Comparison of ENCODE assay signal across 16 cellular contexts in genomic region chr20:64024141-64024990, GRCh38. TPM values are rescaled to one million over a fixed set of nuclear protein-coding genes. Genes with fewer than 3 reads are reported as not detected.
"Had no signal": no experiment of that assay in that cellular context is flagged by ENCODE, and none has a peak within 500 bp of the region (broad histone marks: within the 10 kb centered on the region; RNA-seq: fewer than 3 reads in every experiment).

No MANE protein-coding gene starts in this region.

- H3K27me3 ChIP-seq: gastroesophageal sphincter, right atrium auricular region, spleen, tibial nerve had no signal

- H3K27ac Mint-ChIP-seq: activated naive CD8-positive, alpha-beta T cell; T-helper 1 cell treated with Interleukin-12 subunit alpha and Interleukin-12 subunit beta and Interleukin-4 antibody, amounts not matched to agents 30 μg/mL and 1 μg/mL, for 36 hours had no signal

- ATAC-seq: gastroesophageal sphincter; left ventricle myocardium superior; SK-N-SH treated with all-trans-retinoic acid at 6 μM for 48 hours; stimulated activated naive B cell treated with anti-CD40 and anti-IgM and Interleukin-4, amounts not matched to agents 10 μg/mL and 1 μg/mL and 100 μg/mL, for 72 hours had no signal

- H3K4me3 Mint-ChIP-seq: activated naive CD8-positive, alpha-beta T cell; neural crest cell; stimulated activated naive B cell treated with anti-CD40 and anti-IgM and Interleukin-4, amounts not matched to agents 10 μg/mL and 1 μg/mL and 100 μg/mL, for 72 hours; T-helper 1 cell treated with Interleukin-12 subunit alpha and Interleukin-12 subunit beta and Interleukin-4 antibody, amounts not matched to agents 30 μg/mL and 1 μg/mL, for 36 hours had no signal

- H3K4me1 Mint-ChIP-seq: stimulated activated naive B cell treated with anti-CD40 and anti-IgM and Interleukin-4, amounts not matched to agents 10 μg/mL and 1 μg/mL and 100 μg/mL, for 72 hours had no signal

- H3K27me3 Mint-ChIP-seq: activated naive CD8-positive, alpha-beta T cell; stimulated activated naive B cell treated with anti-CD40 and anti-IgM and Interleukin-4, amounts not matched to agents 10 μg/mL and 1 μg/mL and 100 μg/mL, for 72 hours had no signal

- H3K4me3 ChIP-seq: gastroesophageal sphincter, right atrium auricular region, spleen, tibial nerve had no signal

- H3K9me3 Mint-ChIP-seq: neural crest cell; stimulated activated naive B cell treated with anti-CD40 and anti-IgM and Interleukin-4, amounts not matched to agents 10 μg/mL and 1 μg/mL and 100 μg/mL, for 72 hours; T-helper 1 cell treated with Interleukin-12 subunit alpha and Interleukin-12 subunit beta and Interleukin-4 antibody, amounts not matched to agents 30 μg/mL and 1 μg/mL, for 36 hours had no signal

- H3K9me3 ChIP-seq: gastroesophageal sphincter, right atrium auricular region, spleen, tibial nerve had no signal

- H3K27ac ChIP-seq: gastroesophageal sphincter, right atrium auricular region, spleen, tibial nerve had no signal

- H3K4me1 ChIP-seq: gastroesophageal sphincter, right atrium auricular region, tibial nerve had no signal

- DNase-seq: activated CD4-positive, alpha-beta T cell treated with anti-CD3 and anti-CD28 coated beads, Interleukin-2, amount 50 U/mL, for 1 hour; activated effector memory CD4-positive, alpha-beta T cell treated with Interleukin-2 at 50 U/mL for 16 hours; activated T-cell treated with anti-CD3 and anti-CD28 coated beads, Interleukin-2, amount 50 U/mL, for 1 hour; left ventricle myocardium superior; spleen; stimulated activated CD4-positive, alpha-beta T cell treated with anti-CD3 and anti-CD28 coated beads, Interleukin-1b, Interleukin-23, amount 100 ng/mL, for 48 hours; stimulated activated naive B cell treated with anti-CD40 and anti-IgM and Interleukin-4, amounts not matched to agents 10 μg/mL and 1 μg/mL and 100 μg/mL, for 72 hours had no signal

RNA-seq across cellular contexts. Expression of gene SOX18, which starts 25.1 kb away (rescaled TPM):
- total RNA-seq: myocyte, neural crest cell had no signal
- polyA plus RNA-seq: keratinocyte had no signal
